Comparison of ENCODE assay signal across 16 cellular contexts in genomic region chr10:26802527-26802926, GRCh38. TPM values are rescaled to one million over a fixed set of nuclear protein-coding genes. Genes with fewer than 3 reads are reported as not detected.
A peak's percentile ranks its signal among the peaks of the same experiment; 100 is the strongest.
DNase-seq lines count a peak whose midpoint lies in the region; ATAC-seq and TF ChIP-seq lines count a peak whose summit lies in the region.
"Had no signal": no experiment of that assay in that cellular context is flagged by ENCODE, and none has a peak within 500 bp of the region (broad histone marks: within the 10 kb centered on the region; RNA-seq: fewer than 3 reads in every experiment).

No MANE protein-coding gene starts in this region.

- peak overlapping the region; percentile 27 for H3K4me3 Mint-ChIP-seq in activated naive CD8-positive, alpha-beta T cell
- H3K4me3 Mint-ChIP-seq in activated naive CD8-positive, alpha-beta T cell treated with anti-CD3 and anti-CD28 coated beads, Interleukin-2, amount 50 U/mL, for 24 hours: no peak overlapping the region
- H3K4me3 Mint-ChIP-seq in T-helper 17 cell: peak overlapping the region; percentile 47
- H3K4me3 Mint-ChIP-seq in endothelial cell (ENCODE audit: unreplicated experiment): no peak overlapping the region
- H3K4me3 Mint-ChIP-seq in stimulated activated naive B cell treated with anti-CD40 and anti-IgM and Interleukin-4, amounts not matched to agents 10 μg/mL and 1 μg/mL and 100 μg/mL, for 72 hours: no peak overlapping the region
- no peak overlapping the region for H3K4me3 Mint-ChIP-seq in activated CD4-positive, alpha-beta T cell treated with anti-CD3 and anti-CD28 coated beads, Interleukin-2, amount 10 ng/mL, durations not matched to agents 7 days and 5 days
- H3K4me3 Mint-ChIP-seq: activated CD4-positive, alpha-beta memory T cell treated with anti-CD3 and anti-CD28 coated beads for 36 hours; activated naive CD4-positive, alpha-beta T cell treated with anti-CD3 and anti-CD28 coated beads for 36 hours had no signal

- H3K27ac ChIP-seq in left lung: no peak overlapping the region
- H3K27ac ChIP-seq: testis had no signal

- H3K9me3 ChIP-seq in T-helper 17 cell (ENCODE audit: control insufficient read depth, low read length, poor library complexity, severe bottlenecking): no peaks in the 10 kb centered on the region
- no peaks in the 10 kb centered on the region for H3K9me3 ChIP-seq in left lung
- H3K9me3 ChIP-seq: BE2C, SK-N-SH, testis had no signal

- POLR2A ChIA-PET in activated CD4-positive, alpha-beta T cell treated with anti-CD3 and anti-CD28 coated beads, Interleukin-2, amount 10 ng/mL, durations not matched to agents 7 days and 5 days (lab: Charles Lee): no interaction called here

- intact Hi-C loops in left lung (cut with DNase I): no loop called here

- H3K4me3 ChIP-seq in left lung: no peak overlapping the region
- H3K4me3 ChIP-seq: testis had no signal

- H3K36me3 ChIP-seq in left lung: no peaks in the 10 kb centered on the region
- H3K36me3 ChIP-seq: BE2C had no signal

- no peaks in the 10 kb centered on the region for H3K27me3 ChIP-seq in left lung
- H3K27me3 ChIP-seq: BE2C, testis had no signal

- H3K4me1 ChIP-seq in left lung: peaks cover 4 to 40% of the 10 kb centered on the region in 2 donors
- H3K4me1 ChIP-seq: BE2C, testis had no signal

- ATAC-seq in activated naive CD8-positive, alpha-beta T cell treated with anti-CD3 and anti-CD28 coated beads, Interleukin-2, amount 50 U/mL, for 24 hours: no peak
- ATAC-seq in T-helper 17 cell: no peak
- no peak for ATAC-seq in stimulated activated naive B cell treated with anti-CD40 and anti-IgM and Interleukin-4, amounts not matched to agents 10 μg/mL and 1 μg/mL and 100 μg/mL, for 72 hours (replicated peaks)
- ATAC-seq in left lung: no peak
- ATAC-seq: right cardiac atrium had no signal

- H3K27me3 Mint-ChIP-seq in activated naive CD8-positive, alpha-beta T cell: no peaks in the 10 kb centered on the region
- H3K27me3 Mint-ChIP-seq in activated naive CD8-positive, alpha-beta T cell treated with anti-CD3 and anti-CD28 coated beads, Interleukin-2, amount 50 U/mL, for 24 hours: no peaks in the 10 kb centered on the region
- no peaks in the 10 kb centered on the region for H3K27me3 Mint-ChIP-seq in T-helper 17 cell
- H3K27me3 Mint-ChIP-seq in endothelial cell (ENCODE audit: unreplicated experiment): peaks cover 2% of the 10 kb centered on the region
- no peaks in the 10 kb centered on the region for H3K27me3 Mint-ChIP-seq in stimulated activated naive B cell treated with anti-CD40 and anti-IgM and Interleukin-4, amounts not matched to agents 10 μg/mL and 1 μg/mL and 100 μg/mL, for 72 hours
- no peaks in the 10 kb centered on the region for H3K27me3 Mint-ChIP-seq in activated CD4-positive, alpha-beta T cell treated with anti-CD3 and anti-CD28 coated beads, Interleukin-2, amount 10 ng/mL, durations not matched to agents 7 days and 5 days
- H3K27me3 Mint-ChIP-seq: activated CD4-positive, alpha-beta memory T cell treated with anti-CD3 and anti-CD28 coated beads for 36 hours had no signal

- no peak for TF ChIP-seq CTCF in endothelial cell (IDR thresholded peaks at IDR 0.05; ENCODE audit: unreplicated experiment)
- no peak for TF ChIP-seq CTCF in left lung (IDR thresholded peaks at IDR 0.05)

- no peaks in the 10 kb centered on the region for H3K9me3 Mint-ChIP-seq in activated naive CD8-positive, alpha-beta T cell (ENCODE audit: low read depth)
- no peaks in the 10 kb centered on the region for H3K9me3 Mint-ChIP-seq in activated naive CD8-positive, alpha-beta T cell treated with anti-CD3 and anti-CD28 coated beads, Interleukin-2, amount 50 U/mL, for 24 hours
- no peaks in the 10 kb centered on the region for H3K9me3 Mint-ChIP-seq in endothelial cell (ENCODE audit: unreplicated experiment)
- peaks cover 0 to 1% of the 10 kb centered on the region in 2 donors for H3K9me3 Mint-ChIP-seq in stimulated activated naive B cell treated with anti-CD40 and anti-IgM and Interleukin-4, amounts not matched to agents 10 μg/mL and 1 μg/mL and 100 μg/mL, for 72 hours
- peaks cover under 1% of the 10 kb centered on the region for H3K9me3 Mint-ChIP-seq in activated CD4-positive, alpha-beta T cell treated with anti-CD3 and anti-CD28 coated beads, Interleukin-2, amount 10 ng/mL, durations not matched to agents 7 days and 5 days
- H3K9me3 Mint-ChIP-seq: activated CD4-positive, alpha-beta memory T cell treated with anti-CD3 and anti-CD28 coated beads for 36 hours; activated naive CD4-positive, alpha-beta T cell treated with anti-CD3 and anti-CD28 coated beads for 36 hours had no signal

- CTCF ChIA-PET in activated CD4-positive, alpha-beta T cell treated with anti-CD3 and anti-CD28 coated beads, Interleukin-2, amount 10 ng/mL, durations not matched to agents 7 days and 5 days (lab: Charles Lee): interaction anchor here (0.6 kb wide), 2 partner anchors 42 to 420 kb away, joined by 3 read pairs; no protein-coding TSS in a partner anchor

- DNase-seq in activated naive CD8-positive, alpha-beta T cell treated with anti-CD3 and anti-CD28 coated beads, Interleukin-2, amount 50 U/mL, for 24 hours: no peak
- DNase-seq in T-helper 17 cell (no peak), endothelial cell (ENCODE audit: low spot score) (no peak), cerebellar nuclear complex (lab: John Stamatoyannopoulos, UW) (no peak), left lung (no peak)
- no peak for DNase-seq in stimulated activated naive B cell treated with anti-CD40 and anti-IgM and Interleukin-4, amounts not matched to agents 10 μg/mL and 1 μg/mL and 100 μg/mL, for 72 hours
- no peak for DNase-seq in activated CD4-positive, alpha-beta T cell treated with anti-CD3 and anti-CD28 coated beads, Interleukin-2, amount 10 ng/mL, durations not matched to agents 7 days and 5 days
- DNase-seq: activated CD4-positive, alpha-beta memory T cell treated with anti-CD3 and anti-CD28 coated beads for 36 hours; activated naive CD4-positive, alpha-beta T cell treated with anti-CD3 and anti-CD28 coated beads for 36 hours; BE2C; NCI-H1930; occipital lobe; right cardiac atrium; SK-N-SH; testis had no signal

- H3K4me1 Mint-ChIP-seq in activated naive CD8-positive, alpha-beta T cell (ENCODE audit: low read depth): peaks cover 89% of the 10 kb centered on the region
- peaks cover 86% of the 10 kb centered on the region for H3K4me1 Mint-ChIP-seq in activated naive CD8-positive, alpha-beta T cell treated with anti-CD3 and anti-CD28 coated beads, Interleukin-2, amount 50 U/mL, for 24 hours
- H3K4me1 Mint-ChIP-seq in T-helper 17 cell (peaks cover 65% of the 10 kb centered on the region), endothelial cell (ENCODE audit: unreplicated experiment) (peaks cover 45% of the 10 kb centered on the region)
- H3K4me1 Mint-ChIP-seq in stimulated activated naive B cell treated with anti-CD40 and anti-IgM and Interleukin-4, amounts not matched to agents 10 μg/mL and 1 μg/mL and 100 μg/mL, for 72 hours: peaks cover 61 to 93% of the 10 kb centered on the region in 2 donors
- peaks cover 59% of the 10 kb centered on the region for H3K4me1 Mint-ChIP-seq in activated CD4-positive, alpha-beta T cell treated with anti-CD3 and anti-CD28 coated beads, Interleukin-2, amount 10 ng/mL, durations not matched to agents 7 days and 5 days

- H3K36me3 Mint-ChIP-seq in activated naive CD8-positive, alpha-beta T cell: peaks cover under 1% of the 10 kb centered on the region
- peaks cover 5% of the 10 kb centered on the region for H3K36me3 Mint-ChIP-seq in activated naive CD8-positive, alpha-beta T cell treated with anti-CD3 and anti-CD28 coated beads, Interleukin-2, amount 50 U/mL, for 24 hours (ENCODE audit: low read depth)
- H3K36me3 Mint-ChIP-seq in T-helper 17 cell (ENCODE audit: low read depth) (no peaks in the 10 kb centered on the region), endothelial cell (ENCODE audit: low read depth, unreplicated experiment) (no peaks in the 10 kb centered on the region)
- peaks cover 14 to 26% of the 10 kb centered on the region in 2 donors for H3K36me3 Mint-ChIP-seq in stimulated activated naive B cell treated with anti-CD40 and anti-IgM and Interleukin-4, amounts not matched to agents 10 μg/mL and 1 μg/mL and 100 μg/mL, for 72 hours
- peaks cover 42% of the 10 kb centered on the region for H3K36me3 Mint-ChIP-seq in activated CD4-positive, alpha-beta T cell treated with anti-CD3 and anti-CD28 coated beads, Interleukin-2, amount 10 ng/mL, durations not matched to agents 7 days and 5 days (ENCODE audit: low read depth)
- H3K36me3 Mint-ChIP-seq: activated CD4-positive, alpha-beta memory T cell treated with anti-CD3 and anti-CD28 coated beads for 36 hours had no signal

- H3K27ac Mint-ChIP-seq in activated naive CD8-positive, alpha-beta T cell: peak overlapping the region; percentile 31
- no peak overlapping the region for H3K27ac Mint-ChIP-seq in activated naive CD8-positive, alpha-beta T cell treated with anti-CD3 and anti-CD28 coated beads, Interleukin-2, amount 50 U/mL, for 24 hours
- H3K27ac Mint-ChIP-seq in T-helper 17 cell (no peak overlapping the region), endothelial cell (ENCODE audit: unreplicated experiment) (peak overlapping the region; percentile 85)
- H3K27ac Mint-ChIP-seq in stimulated activated naive B cell treated with anti-CD40 and anti-IgM and Interleukin-4, amounts not matched to agents 10 μg/mL and 1 μg/mL and 100 μg/mL, for 72 hours: peak overlapping the region; percentile 70
- H3K27ac Mint-ChIP-seq in activated CD4-positive, alpha-beta T cell treated with anti-CD3 and anti-CD28 coated beads, Interleukin-2, amount 10 ng/mL, durations not matched to agents 7 days and 5 days: no peak overlapping the region
- H3K27ac Mint-ChIP-seq: activated CD4-positive, alpha-beta memory T cell treated with anti-CD3 and anti-CD28 coated beads for 36 hours; activated naive CD4-positive, alpha-beta T cell treated with anti-CD3 and anti-CD28 coated beads for 36 hours had no signal

RNA-seq across cellular contexts. Expression of gene ABI1, which starts 58.2 kb away (rescaled TPM):
- total RNA-seq in T-helper 17 cell (10 to 100 TPM; 75.5 to 99.4 TPM), endothelial cell (ENCODE audit: unreplicated experiment) (67.5 TPM), left lung (10 to 100 TPM; 46.8 to 59.7 TPM)
- 10 to 100 TPM; 59.7 to 65.2 TPM for total RNA-seq in activated CD4-positive, alpha-beta T cell treated with anti-CD3 and anti-CD28 coated beads, Interleukin-2, amount 10 ng/mL, durations not matched to agents 7 days and 5 days

Comparison
In these comparisons a context has a peak if more than half of its experiments do, and no peak if none do; other contexts are left out.
1. H3K27ac Mint-ChIP-seq: peak in activated naive CD8-positive, alpha-beta T cell (single experiment), endothelial cell (single experiment) and stimulated activated naive B cell treated with anti-CD40 and anti-IgM and Interleukin-4, amounts not matched to agents 10 μg/mL and 1 μg/mL and 100 μg/mL, for 72 hours (single experiment); none in activated naive CD8-positive, alpha-beta T cell treated with anti-CD3 and anti-CD28 coated beads, Interleukin-2, amount 50 U/mL, for 24 hours (single experiment), T-helper 17 cell (single experiment) and activated CD4-positive, alpha-beta T cell treated with anti-CD3 and anti-CD28 coated beads, Interleukin-2, amount 10 ng/mL, durations not matched to agents 7 days and 5 days (single experiment).
2. H3K4me3 Mint-ChIP-seq: peak in activated naive CD8-positive, alpha-beta T cell (single experiment) and T-helper 17 cell (single experiment); none in activated naive CD8-positive, alpha-beta T cell treated with anti-CD3 and anti-CD28 coated beads, Interleukin-2, amount 50 U/mL, for 24 hours (single experiment), endothelial cell (single experiment), stimulated activated naive B cell treated with anti-CD40 and anti-IgM and Interleukin-4, amounts not matched to agents 10 μg/mL and 1 μg/mL and 100 μg/mL, for 72 hours (0 of 2) and activated CD4-positive, alpha-beta T cell treated with anti-CD3 and anti-CD28 coated beads, Interleukin-2, amount 10 ng/mL, durations not matched to agents 7 days and 5 days (single experiment).